In the genomic region with DNA sequence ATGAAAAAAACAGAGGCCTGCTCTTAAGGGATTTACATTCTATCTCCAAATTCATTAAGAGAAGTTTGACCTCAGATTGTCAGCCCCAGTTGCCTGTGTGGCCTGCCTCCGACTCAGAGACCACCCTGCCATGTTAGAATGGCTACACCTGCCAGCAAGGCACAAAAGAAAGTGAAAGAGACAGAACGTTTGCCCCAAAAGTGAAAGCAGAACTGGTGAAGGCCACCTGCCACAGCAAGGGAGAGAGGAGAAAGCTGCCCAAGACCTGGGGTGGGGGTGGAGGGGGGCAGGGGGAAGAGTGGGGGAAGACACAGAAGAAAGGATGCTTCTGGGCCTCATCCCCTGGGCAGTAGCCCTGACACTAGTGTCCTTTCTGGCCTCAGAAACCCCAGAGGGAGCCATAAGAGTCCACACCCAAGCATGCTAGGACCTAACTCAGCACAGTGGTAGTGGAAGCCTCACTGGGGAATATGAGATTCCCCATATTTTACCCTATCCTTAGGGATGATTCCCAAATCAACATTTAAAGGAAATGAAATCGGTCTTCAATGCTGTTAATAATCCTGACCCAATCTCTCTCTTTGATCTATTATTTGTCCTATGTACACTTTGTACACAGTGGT, we compare ENCODE assay signal across 1 cellular context.
TF ChIP-seq lines count a peak whose summit lies in the region.

No MANE protein-coding gene starts in this region.

TF ChIP-seq in IMR-90, 13 proteins besides CTCF, POLR2A, EP300 and RAD21 (continued from another document):
- TF ChIP-seq CEBPB (IDR thresholded peaks at IDR 0.05; ENCODE audit: low read depth, low read length): no peak
- TF ChIP-seq MXI1 (IDR thresholded peaks at IDR 0.05; ENCODE audit: borderline replicate concordance, low read depth, low read length): no peak
